8 cellular contexts compared by ENCODE assay signal in the genomic region with DNA sequence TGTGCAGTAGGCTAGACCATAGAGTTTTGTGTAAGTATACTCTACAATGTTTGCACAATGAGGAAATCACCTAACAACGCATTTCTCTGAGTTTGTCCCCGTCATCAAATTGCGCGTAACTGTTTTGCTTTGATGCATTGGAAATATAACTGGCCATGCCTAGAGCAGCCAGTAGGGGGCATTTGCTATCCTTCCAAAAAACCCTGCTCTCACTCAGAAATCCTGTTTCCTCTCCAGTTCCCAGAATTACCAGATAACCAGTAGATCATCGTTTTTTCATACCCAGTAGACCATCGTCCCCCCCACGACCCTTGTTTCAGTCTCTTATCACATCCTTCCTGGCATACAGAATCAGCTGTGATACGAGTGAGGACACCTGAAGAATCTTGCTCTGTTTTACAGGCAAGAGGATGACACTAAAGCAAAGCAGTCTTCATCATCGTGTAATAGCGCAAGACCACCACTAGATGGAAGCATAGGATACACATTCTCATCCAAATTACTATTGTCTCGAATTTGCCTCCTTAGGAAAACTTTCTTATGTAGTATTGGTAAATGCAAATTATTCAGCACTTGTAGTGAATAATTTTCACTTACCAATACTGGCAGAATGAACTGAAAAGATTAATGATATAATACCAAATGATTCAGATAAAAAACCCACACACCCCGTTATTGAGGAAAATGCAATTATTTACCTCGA. TPM values are rescaled to one million over a fixed set of nuclear protein-coding genes. Genes with fewer than 3 reads are reported as not detected.
DNase-seq lines count a peak whose midpoint lies in the region.

No MANE protein-coding gene starts in this region.

- H3K27ac ChIP-seq in temporal lobe (ENCODE audit: low read depth, low read length) = peak overlapping the region; percentile 29

- DNase-seq in GF-D8 (lab: John Stamatoyannopoulos, UW) (peak; percentile 29), HCEC 1CT (peak; percentile 78), M059J (ENCODE audit: low read depth) (peak; percentile 86), SHP77 treated with DMSO at 0.1 percent for 48 hours (lab: John Stamatoyannopoulos, UW) (peak; percentile 95), foreskin melanocyte (peak; percentile 83), occipital lobe (lab: John Stamatoyannopoulos, UW) (peak; percentile 61)
- peak; percentile 84 for DNase-seq in activated effector memory CD4-positive, alpha-beta T cell treated with anti-CD3 and anti-CD28 coated beads, Interleukin-2, amount 50 U/mL, for 16 hours

RNA-seq across cellular contexts. Expression of a gene that starts 4.4 kb away (rescaled TPM):
- total RNA-seq in M059J (2014; rRNA removed; shearing (Covaris generic)) = not detected in 2 replicates
- total RNA-seq in occipital lobe = not detected
- under 0.01 TPM for total RNA-seq in temporal lobe

RNA-seq across cellular contexts. Expression of a gene that starts 47.5 kb away (rescaled TPM):
- not detected in 2 replicates for total RNA-seq in M059J (2014; rRNA removed; shearing (Covaris generic))
- total RNA-seq in occipital lobe (not detected), temporal lobe (not detected)

Comparison
In these comparisons a context has a peak if more than half of its experiments do, and no peak if none do; other contexts are left out.
1. Peak in every context shown above with its lines: DNase-seq and H3K27ac ChIP-seq.
2. DNase-seq: peak in every context shown above with its lines; median percentile 95 in SHP77 treated with DMSO at 0.1 percent for 48 hours; 86 in M059J; 84 in activated effector memory CD4-positive, alpha-beta T cell treated with anti-CD3 and anti-CD28 coated beads, Interleukin-2, amount 50 U/mL, for 16 hours; 83 in foreskin melanocyte; 78 in HCEC 1CT; 61 in occipital lobe; 29 in GF-D8.